ENCODE assay signal across 29 cellular contexts in the genomic region with DNA sequence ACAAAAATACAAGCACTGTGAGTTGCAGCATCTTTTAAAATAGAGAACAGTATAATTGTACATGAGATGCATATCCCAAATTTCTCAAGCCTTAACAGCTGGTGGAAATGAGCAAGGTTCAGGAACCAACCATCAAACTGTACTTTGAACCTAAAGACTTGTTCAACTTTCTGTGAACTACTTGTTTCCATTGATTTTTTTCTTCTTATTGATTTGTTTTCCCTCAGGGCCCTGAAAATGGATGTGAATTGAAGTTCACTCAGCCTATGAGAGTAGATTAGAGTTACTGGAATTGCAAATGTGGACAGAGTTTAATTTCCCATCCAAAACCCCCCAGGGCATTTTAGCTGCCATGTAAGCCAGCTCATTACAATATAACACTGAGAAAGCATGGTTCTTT.
"Had no signal": no experiment of that assay in that cellular context is flagged by ENCODE, and none has a peak within 500 bp of the region (broad histone marks: within the 10 kb centered on the region; RNA-seq: fewer than 3 reads in every experiment).

No MANE protein-coding gene starts in this region.

- H3K4me3 Mint-ChIP-seq: activated CD4-positive, alpha-beta memory T cell treated with anti-CD3 and anti-CD28 coated beads for 36 hours; activated CD4-positive, alpha-beta T cell treated with anti-CD3 and anti-CD28 coated beads for 36 hours; activated CD4-positive, alpha-beta T cell treated with anti-CD3 and anti-CD28 coated beads, Interleukin-2, amount 10 ng/mL, durations not matched to agents 24 days and 14 days; activated CD8-positive, alpha-beta memory T cell treated with anti-CD3 and anti-CD28 coated beads, Interleukin-2, amount 10 ng/mL, durations not matched to agents 7 days and 5 days; activated CD8-positive, alpha-beta T cell treated with anti-CD3 and anti-CD28 coated beads, Interleukin-2, amount 10 ng/mL, durations not matched to agents 7 days and 5 days; activated naive CD4-positive, alpha-beta T cell treated with anti-CD3 and anti-CD28 coated beads for 36 hours; activated naive CD8-positive, alpha-beta T cell treated with anti-CD3 and anti-CD28 coated beads, Interleukin-2, amount 10 ng/mL, durations not matched to agents 7 days and 5 days; activated T-helper 1 cell treated with anti-CD3 and anti-CD28 coated beads, Interleukin-12 subunit alpha, Interleukin-12 subunit beta, Interleukin-2, Interleukin-4 antibody, amounts not matched to agents 30 ng/mL and 10 ng/mL and 1 ng/mL, durations not matched to agents 14 hours and 24 hours and 36 hours; brain had no signal

- H3K27me3 ChIP-seq: ascending aorta, breast epithelium, cardiac muscle cell, colonic mucosa, esophagus squamous epithelium, gastroesophageal sphincter had no signal

- DNase-seq: activated CD4-positive, alpha-beta memory T cell treated with anti-CD3 and anti-CD28 coated beads for 36 hours; activated CD4-positive, alpha-beta T cell treated with anti-CD3 and anti-CD28 coated beads for 36 hours; activated CD4-positive, alpha-beta T cell treated with anti-CD3 and anti-CD28 coated beads, Interleukin-2, amount 10 ng/mL, durations not matched to agents 24 days and 14 days; activated CD4-positive, CD25-positive, alpha-beta regulatory T cell; activated CD4-positive, CD25-positive, alpha-beta regulatory T cell treated with anti-CD3 and anti-CD28 coated beads, Interleukin-2, amount 50 U/mL, for 72 hours; activated CD8-positive, alpha-beta memory T cell treated with anti-CD3 and anti-CD28 coated beads, Interleukin-2, amount 10 ng/mL, durations not matched to agents 7 days and 5 days; activated CD8-positive, alpha-beta memory T cell treated with anti-CD3 and anti-CD28 coated beads, Interleukin-2, amount 50 U/mL, for 4 hours; activated CD8-positive, alpha-beta T cell treated with anti-CD3 and anti-CD28 coated beads, Interleukin-2, amount 10 ng/mL, durations not matched to agents 7 days and 5 days; activated effector memory CD4-positive, alpha-beta T cell treated with anti-CD3 and anti-CD28 coated beads, Interleukin-2, amount 50 U/mL, for 16 hours; activated naive CD4-positive, alpha-beta T cell treated with anti-CD3 and anti-CD28 coated beads for 36 hours; activated naive CD8-positive, alpha-beta T cell treated with anti-CD3 and anti-CD28 coated beads, Interleukin-2, amount 10 ng/mL, durations not matched to agents 7 days and 5 days; activated T-cell treated with anti-CD3 and anti-CD28 coated beads, Interleukin-2, amount 50 U/mL, for 1 hour; activated T-cell treated with anti-CD3 and anti-CD28 coated beads, Interleukin-2, amount 50 U/mL, for 48 hours; central memory CD4-positive, alpha-beta T cell; cerebellar nuclear complex; colonic mucosa; effector CD8-positive, alpha-beta T cell; esophagus squamous epithelium; foreskin melanocyte; T-helper 2 cell had no signal

- H3K4me3 ChIP-seq: ascending aorta, breast epithelium, cardiac muscle cell, colonic mucosa, esophagus squamous epithelium, gastroesophageal sphincter had no signal

- H3K27ac Mint-ChIP-seq: activated CD4-positive, alpha-beta memory T cell treated with anti-CD3 and anti-CD28 coated beads for 36 hours; activated CD4-positive, alpha-beta T cell treated with anti-CD3 and anti-CD28 coated beads for 36 hours; activated CD4-positive, alpha-beta T cell treated with anti-CD3 and anti-CD28 coated beads, Interleukin-2, amount 10 ng/mL, durations not matched to agents 24 days and 14 days; activated CD8-positive, alpha-beta memory T cell treated with anti-CD3 and anti-CD28 coated beads, Interleukin-2, amount 10 ng/mL, durations not matched to agents 7 days and 5 days; activated CD8-positive, alpha-beta T cell treated with anti-CD3 and anti-CD28 coated beads, Interleukin-2, amount 10 ng/mL, durations not matched to agents 7 days and 5 days; activated naive CD4-positive, alpha-beta T cell treated with anti-CD3 and anti-CD28 coated beads for 36 hours; activated naive CD4-positive, alpha-beta T cell treated with anti-CD3 and anti-CD28 coated beads, Interleukin-2, amount 50 U/mL, for 72 hours; activated naive CD8-positive, alpha-beta T cell treated with anti-CD3 and anti-CD28 coated beads, Interleukin-2, amount 10 ng/mL, durations not matched to agents 7 days and 5 days; activated T-helper 1 cell treated with anti-CD3 and anti-CD28 coated beads, Interleukin-12 subunit alpha, Interleukin-12 subunit beta, Interleukin-2, Interleukin-4 antibody, amounts not matched to agents 30 ng/mL and 10 ng/mL and 1 ng/mL, durations not matched to agents 14 hours and 24 hours and 36 hours; activated T-helper 2 cell treated with anti-CD3 and anti-CD28 coated beads, Interferon-gamma antibody, Interleukin-2, Interleukin-4, amounts not matched to agents 10 μg/mL and 5 μg/mL and 100 μg/mL, durations not matched to agents 14 hours and 24 hours and 36 hours had no signal

- H3K9me3 ChIP-seq: ascending aorta, breast epithelium, colonic mucosa, esophagus squamous epithelium, gastroesophageal sphincter had no signal

- H3K27ac ChIP-seq: ascending aorta, breast epithelium, cardiac muscle cell, colonic mucosa, epithelial cell of prostate, esophagus squamous epithelium, gastroesophageal sphincter had no signal

- H3K4me1 Mint-ChIP-seq: activated CD4-positive, alpha-beta T cell treated with anti-CD3 and anti-CD28 coated beads for 36 hours; activated CD4-positive, alpha-beta T cell treated with anti-CD3 and anti-CD28 coated beads, Interleukin-2, amount 10 ng/mL, durations not matched to agents 24 days and 14 days; activated CD8-positive, alpha-beta memory T cell treated with anti-CD3 and anti-CD28 coated beads, Interleukin-2, amount 10 ng/mL, durations not matched to agents 7 days and 5 days; activated naive CD8-positive, alpha-beta T cell treated with anti-CD3 and anti-CD28 coated beads, Interleukin-2, amount 10 ng/mL, durations not matched to agents 7 days and 5 days had no signal

- ATAC-seq: activated CD4-positive, alpha-beta T cell treated with anti-CD3 and anti-CD28 coated beads for 36 hours; activated CD8-positive, alpha-beta memory T cell treated with anti-CD3 and anti-CD28 coated beads, Interleukin-2, amount 10 ng/mL, durations not matched to agents 7 days and 5 days; activated CD8-positive, alpha-beta T cell treated with anti-CD3 and anti-CD28 coated beads, Interleukin-2, amount 10 ng/mL, durations not matched to agents 7 days and 5 days; activated naive CD4-positive, alpha-beta T cell treated with anti-CD3 and anti-CD28 coated beads, Interleukin-2, amount 50 U/mL, for 72 hours; gastroesophageal sphincter had no signal

- H3K36me3 Mint-ChIP-seq: activated CD4-positive, alpha-beta memory T cell treated with anti-CD3 and anti-CD28 coated beads for 36 hours; activated CD8-positive, alpha-beta memory T cell treated with anti-CD3 and anti-CD28 coated beads, Interleukin-2, amount 10 ng/mL, durations not matched to agents 7 days and 5 days; activated naive CD8-positive, alpha-beta T cell treated with anti-CD3 and anti-CD28 coated beads, Interleukin-2, amount 10 ng/mL, durations not matched to agents 7 days and 5 days; brain had no signal

- H3K4me1 ChIP-seq: ascending aorta, breast epithelium, colonic mucosa, esophagus squamous epithelium, gastroesophageal sphincter had no signal

- H3K36me3 ChIP-seq: ascending aorta, breast epithelium, cardiac muscle cell, colonic mucosa, esophagus squamous epithelium, gastroesophageal sphincter had no signal

- H3K27me3 Mint-ChIP-seq: activated CD4-positive, alpha-beta memory T cell treated with anti-CD3 and anti-CD28 coated beads for 36 hours; activated CD4-positive, alpha-beta T cell treated with anti-CD3 and anti-CD28 coated beads for 36 hours; activated CD4-positive, alpha-beta T cell treated with anti-CD3 and anti-CD28 coated beads, Interleukin-2, amount 10 ng/mL, durations not matched to agents 24 days and 14 days; activated CD8-positive, alpha-beta memory T cell treated with anti-CD3 and anti-CD28 coated beads, Interleukin-2, amount 10 ng/mL, durations not matched to agents 7 days and 5 days; activated naive CD8-positive, alpha-beta T cell treated with anti-CD3 and anti-CD28 coated beads, Interleukin-2, amount 10 ng/mL, durations not matched to agents 7 days and 5 days had no signal

- H3K9me3 Mint-ChIP-seq: activated CD4-positive, alpha-beta T cell treated with anti-CD3 and anti-CD28 coated beads, Interleukin-2, amount 10 ng/mL, durations not matched to agents 24 days and 14 days; activated naive CD8-positive, alpha-beta T cell treated with anti-CD3 and anti-CD28 coated beads, Interleukin-2, amount 10 ng/mL, durations not matched to agents 7 days and 5 days; activated T-helper 1 cell treated with anti-CD3 and anti-CD28 coated beads, Interleukin-12 subunit alpha, Interleukin-12 subunit beta, Interleukin-2, Interleukin-4 antibody, amounts not matched to agents 30 ng/mL and 10 ng/mL and 1 ng/mL, durations not matched to agents 14 hours and 24 hours and 36 hours had no signal
